9 cellular contexts compared by ENCODE assay signal in genomic region chr9:136726118-136726517, GRCh38. TPM values are rescaled to one million over a fixed set of nuclear protein-coding genes. Genes with fewer than 3 reads are reported as not detected.
DNase-seq lines count a peak whose midpoint lies in the region; ATAC-seq, FAIRE-seq and TF ChIP-seq lines count a peak whose summit lies in the region.
"Had no signal": no experiment of that assay in that cellular context is flagged by ENCODE, and none has a peak within 500 bp of the region (broad histone marks: within the 10 kb centered on the region; RNA-seq: fewer than 3 reads in every experiment).

No MANE protein-coding gene starts in this region.

- H3K4me1 ChIP-seq in Peyer's patch (peaks cover 0 to 32% (median 16%) of the 10 kb centered on the region in 4 donors), esophagus muscularis mucosa (peaks cover 53 to 79% (median 68%) of the 10 kb centered on the region in 4 donors), prostate gland (replicated peaks) (peaks cover 14% of the 10 kb centered on the region)

- no peak for FAIRE-seq in GM19239 (lab: Jason Lieb, UNC)

- no peak for TF ChIP-seq POLR2A in Peyer's patch (IDR thresholded peaks at IDR 0.05)
- TF ChIP-seq POLR2A in esophagus muscularis mucosa (IDR thresholded peaks at IDR 0.05; ENCODE audit: low read depth), result no peak
- no peak for TF ChIP-seq POLR2A in prostate gland (IDR thresholded peaks at IDR 0.05)

- peak overlapping the region; percentile 82; the same call in 1 of the 2 replicates for H3K4me3 ChIP-seq in GM08714 (ENCODE audit: low read length)
- peak overlapping the region in 3 of 4 donors; percentile 83 to 89 (median 86) for H3K4me3 ChIP-seq in Peyer's patch
- H3K4me3 ChIP-seq in esophagus muscularis mucosa, result peak overlapping the region; percentile 64 to 85 (median 74)
- H3K4me3 ChIP-seq in prostate gland, result peak overlapping the region in 1 of 2 donors; percentile 84

- H3K27me3 ChIP-seq in Peyer's patch, result no peaks in the 10 kb centered on the region
- no peaks in the 10 kb centered on the region for H3K27me3 ChIP-seq in esophagus muscularis mucosa
- H3K27me3 ChIP-seq in prostate gland (replicated peaks; ENCODE audit: insufficient read depth), result no peaks in the 10 kb centered on the region

- peaks cover 0 to 52% (median 0%) of the 10 kb centered on the region in 3 donors for H3K36me3 ChIP-seq in Peyer's patch
- H3K36me3 ChIP-seq in esophagus muscularis mucosa, result peaks cover 34 to 57% (median 55%) of the 10 kb centered on the region in 4 donors
- H3K36me3 ChIP-seq in prostate gland, result peaks cover 0 to 5% of the 10 kb centered on the region in 2 donors

- H3K9me3 ChIP-seq in Peyer's patch (no peaks in the 10 kb centered on the region), esophagus muscularis mucosa (no peaks in the 10 kb centered on the region), prostate gland (no peaks in the 10 kb centered on the region)

- DNase-seq in Peyer's patch (no peak), esophagus muscularis mucosa (ENCODE audit: extremely low spot score) (no peak), prostate gland (ENCODE audit: low spot score) (no peak), RKO (ENCODE audit: low spot score) (no peak), GM19239 (ENCODE audit: insufficient read length, low spot score) (no peak)
- DNase-seq in activated CD4-positive, alpha-beta T cell treated with anti-CD3 and anti-CD28 coated beads for 1 hour, result no peak
- DNase-seq: aorta had no signal

- WGBS in esophagus muscularis mucosa, result 85% methylated on average over 13 of the region's 16 CpGs
- WGBS in prostate gland, result 27% methylated on average over 12 of the region's 16 CpGs

- intact Hi-C loops in esophagus muscularis mucosa (cut with DNase I), result loop anchor here (5.0 kb wide), 1 partner anchor 39 kb away; the partner anchor contains the start of gene AGPAT2
- intact Hi-C loops in prostate gland (cut with DNase I), result loop anchor here (10.0 kb wide), 1 partner anchor 119 kb away; the partner anchor contains the start of genes AJM1 and PHPT1

- peak overlapping the region in 1 of 4 donors; percentile 25 for H3K27ac ChIP-seq in Peyer's patch
- H3K27ac ChIP-seq in esophagus muscularis mucosa (replicated peaks in 1 of 4), result peak overlapping the region in 3 of 4 donors; percentile 11 to 79 (median 13)
- H3K27ac ChIP-seq in prostate gland, result peak overlapping the region; percentile 32 to 67

- TF ChIP-seq EP300 in esophagus muscularis mucosa (IDR thresholded peaks at IDR 0.05), result no peak

- ATAC-seq in HG03196 (IDR thresholded peaks at IDR 0.05; ENCODE audit: unreplicated experiment), result no peak

- no peak for TF ChIP-seq CTCF in Peyer's patch (IDR thresholded peaks at IDR 0.05)
- no peak for TF ChIP-seq CTCF in esophagus muscularis mucosa (IDR thresholded peaks at IDR 0.05)
- no peak for TF ChIP-seq CTCF in prostate gland (IDR thresholded peaks at IDR 0.05)

RNA-seq across cellular contexts. Expression of gene DIPK1B, which starts 13.7 kb away (rescaled TPM):
- 1 to 10 TPM in 3 of 4 donors, under 1 TPM in 1; 0.70 to 5.8 (median 2.6) TPM for total RNA-seq in Peyer's patch
- total RNA-seq in esophagus muscularis mucosa, result 10 to 100 TPM in 3 of 4 donors, 1 to 10 TPM in 1; 6.6 to 27.8 (median 21.5) TPM
- 10 to 100 TPM; 18.9 to 27.8 TPM for total RNA-seq in prostate gland

RNA-seq across cellular contexts. Expression of gene LCN10, which starts 16.6 kb away (rescaled TPM):
- 10 to 100 TPM in 1 of 4 donors, 1 to 10 TPM in 3; 1.1 to 28.1 (median 4.4) TPM for total RNA-seq in Peyer's patch
- total RNA-seq in esophagus muscularis mucosa, result 10 to 100 TPM in 2 of 4 donors, 1 to 10 TPM in 2; 7.0 to 12.6 (median 9.8) TPM
- total RNA-seq in prostate gland, result 10 to 100 TPM in 1 of 2 donors, 1 to 10 TPM in 1; 3.9 to 14.8 TPM

RNA-seq across cellular contexts. Expression of gene LCN6, which starts 22.2 kb away (rescaled TPM):
- 10 to 100 TPM in 1 of 4 donors, 1 to 10 TPM in 3; 4.7 to 17.3 (median 5.6) TPM for total RNA-seq in Peyer's patch
- 10 to 100 TPM; 12.5 to 32.0 (median 23.9) TPM for total RNA-seq in esophagus muscularis mucosa
- 10 to 100 TPM in 1 of 2 donors, 1 to 10 TPM in 1; 7.8 to 16.2 TPM for total RNA-seq in prostate gland

RNA-seq across cellular contexts. Expression of gene LCN8, which starts 31.9 kb away (rescaled TPM):
- not detected for total RNA-seq in Peyer's patch
- total RNA-seq in esophagus muscularis mucosa, result not detected
- total RNA-seq in prostate gland, result not detected
- total RNA-seq: aorta had no signal

RNA-seq across cellular contexts. Expression of gene LCN15, which starts 38.2 kb away (rescaled TPM):
- 1 to 10 TPM in 2 of 4 donors, not detected in 2; 1.5 to 9.3 TPM for total RNA-seq in Peyer's patch
- total RNA-seq in esophagus muscularis mucosa, result not detected
- under 1 TPM in 1 of 2 donors, not detected in 1; 0.40 TPM for total RNA-seq in prostate gland
- total RNA-seq: aorta had no signal
